ENCODE assay signal across 17 cellular contexts in genomic region chr2:106037922-106038321, GRCh38.
"Had no signal": no experiment of that assay in that cellular context is flagged by ENCODE, and none has a peak within 500 bp of the region (broad histone marks: within the 10 kb centered on the region; RNA-seq: fewer than 3 reads in every experiment).

No MANE protein-coding gene starts in this region.

- H3K36me3 ChIP-seq: left lung, prostate gland, right atrium auricular region, thyroid gland, vagina had no signal

- H3K27me3 Mint-ChIP-seq: stimulated activated naive CD8-positive, alpha-beta T cell treated with anti-CD3 and anti-CD28 coated beads, Interleukin-15, amount 100 ng/mL, for 72 hours had no signal

- H3K4me3 Mint-ChIP-seq: mesothelial cell of epicardium; naive thymus-derived CD4-positive, alpha-beta T cell; nephron progenitor cell; stimulated activated naive CD8-positive, alpha-beta T cell treated with anti-CD3 and anti-CD28 coated beads, Interleukin-15, amount 100 ng/mL, for 72 hours had no signal

- H3K4me3 ChIP-seq: left lung, prostate gland, right atrium auricular region, thyroid gland, vagina had no signal

- ATAC-seq: left cardiac atrium; left lung; naive thymus-derived CD4-positive, alpha-beta T cell; stimulated activated naive CD8-positive, alpha-beta T cell treated with anti-CD3 and anti-CD28 coated beads, Interleukin-15, amount 100 ng/mL, for 72 hours had no signal

- H3K27me3 ChIP-seq: left lung, right atrium auricular region, thyroid gland, vagina had no signal

- DNase-seq: cortex of kidney; left cardiac atrium; left lung; mesenchymal stem cell; naive thymus-derived CD4-positive, alpha-beta T cell; nephron progenitor cell; small intestine; stimulated activated CD4-positive, alpha-beta T cell treated with anti-CD3 and anti-CD28 coated beads, Interleukin-15, amount 100 ng/mL, for 24 hours; stimulated activated CD4-positive, alpha-beta T cell treated with anti-CD3 and anti-CD28 coated beads, Interleukin-2, amount 100 ng/mL, for 48 hours; stimulated activated naive CD4-positive, alpha-beta T cell; stimulated activated naive CD8-positive, alpha-beta T cell treated with anti-CD3 and anti-CD28 coated beads, Interleukin-15, amount 100 ng/mL, for 72 hours; thyroid gland; trophoblast cell had no signal

- H3K27ac ChIP-seq: left lung, prostate gland, right atrium auricular region, thyroid gland, vagina had no signal

- H3K9me3 Mint-ChIP-seq: naive thymus-derived CD4-positive, alpha-beta T cell had no signal

- H3K27ac Mint-ChIP-seq: mesothelial cell of epicardium; naive thymus-derived CD4-positive, alpha-beta T cell; nephron progenitor cell; stimulated activated naive CD8-positive, alpha-beta T cell treated with anti-CD3 and anti-CD28 coated beads, Interleukin-15, amount 100 ng/mL, for 72 hours had no signal

- H3K36me3 Mint-ChIP-seq: mesothelial cell of epicardium; naive thymus-derived CD4-positive, alpha-beta T cell had no signal

- H3K4me1 ChIP-seq: left lung, prostate gland, right atrium auricular region, vagina had no signal
